In the genomic region with DNA sequence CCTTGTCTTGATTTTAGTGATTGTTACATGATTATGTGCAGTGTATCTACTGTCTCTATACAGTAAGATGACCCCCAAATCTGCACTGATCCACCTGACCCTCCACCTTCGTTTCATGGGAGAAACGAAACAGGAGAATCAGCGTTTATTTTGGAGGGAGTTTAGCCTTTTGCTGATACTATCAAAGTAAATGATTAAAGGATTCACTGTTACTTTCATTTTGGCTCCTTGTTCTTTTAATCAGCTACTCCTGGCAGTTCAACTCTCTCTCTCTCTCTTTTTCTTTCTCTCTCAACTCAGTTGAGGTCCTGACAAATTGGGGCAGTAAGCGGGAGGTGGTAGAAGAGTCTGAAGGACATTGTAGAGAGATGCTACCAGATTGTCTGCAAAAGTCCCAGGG, we compare ENCODE assay signal across 17 cellular contexts. TPM values are rescaled to one million over a fixed set of nuclear protein-coding genes. Genes with fewer than 3 reads are reported as not detected.
DNase-seq lines count a peak whose midpoint lies in the region; ATAC-seq, FAIRE-seq and TF ChIP-seq lines count a peak whose summit lies in the region.
"Had no signal": no experiment of that assay in that cellular context is flagged by ENCODE, and none has a peak within 500 bp of the region (broad histone marks: within the 10 kb centered on the region; RNA-seq: fewer than 3 reads in every experiment).

No MANE protein-coding gene starts in this region.

- no peak overlapping the region for H3K27ac Mint-ChIP-seq in osteocyte (ENCODE audit: unreplicated experiment)
- H3K27ac Mint-ChIP-seq: CD8-positive, alpha-beta memory T cell had no signal

- no peak overlapping the region for H3K4me3 Mint-ChIP-seq in osteocyte (ENCODE audit: unreplicated experiment)
- H3K4me3 Mint-ChIP-seq: CD14-positive monocyte had no signal

- H3K4me1 ChIP-seq in liver (ENCODE audit: control insufficient read depth in 4 of 4, insufficient read depth in 4 of 4, low read length in 3 of 4) (peaks cover 0 to 1% (median 0%) of the 10 kb centered on the region in 4 donors), HepG2 (ENCODE audit: insufficient read depth, low read length) (no peaks in the 10 kb centered on the region)
- H3K4me1 ChIP-seq: Caco-2, HAP-1 had no signal

- H3K27me3 Mint-ChIP-seq in osteocyte (ENCODE audit: unreplicated experiment), result peaks cover 8% of the 10 kb centered on the region

- no peak for TF ChIP-seq RAD21 in liver (IDR thresholded peaks at IDR 0.05)
- no peak for TF ChIP-seq RAD21 in HepG2 (CRISPR knock-in tag; IDR thresholded peaks at IDR 0.05)

- BruUV-seq in HepG2 (replicated peaks; lab: Mats Ljungman, UMichigan), result no TSS peak

- H3K4me3 ChIP-seq in liver (ENCODE audit: low read depth in 1 of 3, low read length in 3 of 3) (peak overlapping the region in 2 of 3 donors; percentile 25 to 32), HepG2 (replicated peaks in 1 of 3; ENCODE audit: insufficient read depth in 1 of 3, low read depth in 2 of 3, low read length in 3 of 3) (no peak overlapping the region)
- H3K4me3 ChIP-seq: HAP-1 had no signal

- no peaks in the 10 kb centered on the region for H3K36me3 Mint-ChIP-seq in osteocyte (ENCODE audit: unreplicated experiment)
- H3K36me3 Mint-ChIP-seq: CD14-positive monocyte; CD8-positive, alpha-beta memory T cell had no signal

- POLR2A ChIA-PET in HepG2 (lab: Yijun Ruan, JAX), result no interaction called here

- DNase-seq in HepG2 (ENCODE audit: low spot score), result no peak
- no peak for DNase-seq in left lobe of liver (ENCODE audit: low spot score)
- no peak for DNase-seq in GF-D8 (lab: John Stamatoyannopoulos, UW)
- DNase-seq in HTR-8/SVneo (ENCODE audit: insufficient read length, low spot score), result no peak
- DNase-seq in osteocyte (ENCODE audit: extremely low spot score, unreplicated experiment), result no peak
- DNase-seq: Caco-2; CD8-positive, alpha-beta memory T cell; DND-41; GDM1; GOT3 had no signal

- no peak for TF ChIP-seq POLR2A in HepG2 (IDR thresholded peaks at IDR 0.05; ENCODE audit: insufficient read depth in 1 of 2, low read depth in 2 of 2, low read length in 2 of 2)

- CTCF ChIA-PET in HepG2 (lab: Yijun Ruan, JAX; ENCODE audit: low intra/inter-chr PET ratio, low total read pairs), result no interaction called here

- ATAC-seq in HepG2 (no peak), left lobe of liver (peak; percentile 79)

- WGBS in liver, result 38% methylated on average over 4 of the region's 4 CpGs
- 11% methylated on average over 4 of the region's 4 CpGs for whole genome bisulfite sequencing in HepG2 (ENCODE audit: low lambda C conversion rate)

- intact Hi-C loops in HepG2 (cut with micrococcal nuclease; ENCODE audit: unreplicated experiment), result no loop called here

- H2AFZ ChIP-seq in HepG2 (ENCODE audit: low read length), result no peak overlapping the region

- H3K9ac ChIP-seq in liver (ENCODE audit: low read depth in 1 of 2, low read length in 2 of 2) (no peak overlapping the region), HepG2 (ENCODE audit: insufficient read depth, low read depth, low read length) (no peak overlapping the region)

- no peaks in the 10 kb centered on the region for H4K20me1 ChIP-seq in HepG2 (ENCODE audit: insufficient read depth, low read length)

- TF ChIP-seq CTCF in liver (IDR thresholded peaks at IDR 0.05; ENCODE audit: low read depth, low read length, missing input control) (no peak), HepG2 (CRISPR knock-in tag; IDR thresholded peaks at IDR 0.05) (no peak), osteocyte (IDR thresholded peaks at IDR 0.05) (no peak)

- H3K36me3 ChIP-seq in liver (ENCODE audit: control insufficient read depth in 4 of 4, insufficient read depth in 3 of 4, low read depth in 1 of 4, low read length in 3 of 4) (no peaks in the 10 kb centered on the region), HepG2 (replicated peaks in 1 of 2; ENCODE audit: control insufficient read depth in 1 of 2, insufficient read depth in 2 of 2, low read length in 2 of 2) (no peaks in the 10 kb centered on the region)
- H3K36me3 ChIP-seq: HAP-1 had no signal

- H3K4me1 Mint-ChIP-seq in osteocyte (ENCODE audit: unreplicated experiment), result no peaks in the 10 kb centered on the region

- H3K4me2 ChIP-seq in HepG2 (ENCODE audit: low read depth, low read length), result no peak overlapping the region

- H3K9me3 ChIP-seq in liver (ENCODE audit: control insufficient read depth in 4 of 4, low read length in 3 of 4) (no peaks in the 10 kb centered on the region), HepG2 (ENCODE audit: low read length) (peaks cover 6% of the 10 kb centered on the region; the same call in 1 of the 2 replicates)
- H3K9me3 ChIP-seq: Caco-2, HAP-1 had no signal

- H3K27ac ChIP-seq in liver (ENCODE audit: low read depth in 1 of 2, low read length in 2 of 2) (no peak overlapping the region), HepG2 (ENCODE audit: extremely low read length, insufficient read depth, low read length) (no peak overlapping the region)
- H3K27ac ChIP-seq: 22Rv1 had no signal

- H3K27me3 ChIP-seq in liver (ENCODE audit: control insufficient read depth in 4 of 4, insufficient read depth in 4 of 4, low read length in 3 of 4) (no peaks in the 10 kb centered on the region), HepG2 (ENCODE audit: control insufficient read depth in 1 of 2, insufficient read depth in 2 of 2, low read length in 2 of 2) (no peaks in the 10 kb centered on the region)

- FAIRE-seq in HepG2 (lab: Jason Lieb, UNC) (no peak), HTR-8/SVneo (lab: Jason Lieb, UNC) (no peak)
- FAIRE-seq: GM19239 had no signal

- no peaks in the 10 kb centered on the region for H3K9me3 Mint-ChIP-seq in osteocyte (ENCODE audit: unreplicated experiment)
- H3K9me3 Mint-ChIP-seq: CD8-positive, alpha-beta memory T cell had no signal

- in situ Hi-C loops in HepG2 (cut with HindIII; ENCODE audit: extremely low pct_ligation_motif_present, low pct_unique_long_range_greater_than_20kb), result no loop called here

- no peak for TF ChIP-seq EP300 in HepG2 (IDR thresholded peaks at IDR 0.05; ENCODE audit: low read depth in 2 of 2, low read length in 2 of 2)
- TF ChIP-seq EP300 in HepG2 (CRISPR knock-in tag; IDR thresholded peaks at IDR 0.05; ENCODE audit: borderline replicate concordance), result no peak

- H3K79me2 ChIP-seq in HepG2 (ENCODE audit: insufficient read depth, low read length), result no peaks in the 10 kb centered on the region

RNA-seq across cellular contexts. Expression of gene OR6K3, which starts 9.9 kb away (rescaled TPM):
- total RNA-seq in liver (under 1 TPM in 1 of 2 donors, not detected in 1; 0.19 TPM), HepG2 (2016; rRNA removed; fragmentation: Illumina TruSeq; extraction: Trizol) (not detected in 2 replicates), left lobe of liver (not detected), osteocyte (not detected in 2 replicates)
- polyA plus RNA-seq in liver (not detected), HepG2 (2011; rRNA removed) (not detected in 2 replicates)
- not detected in 2 replicates for total RNA-seq in HepG2 (2016; cell fraction: cytosol; rRNA removed; fragmentation: Illumina TruSeq; extraction: Trizol; ENCODE audit: low read depth)
- not detected in 2 replicates for total RNA-seq in HepG2 (2016; cell fraction: insoluble cytoplasmic fraction; rRNA removed; fragmentation: Illumina TruSeq; extraction: Trizol)
- total RNA-seq in HepG2 (2016; cell fraction: membrane; rRNA removed; fragmentation: Illumina TruSeq; extraction: Trizol), result not detected in 2 replicates
- not detected in 2 replicates for total RNA-seq in HepG2 (2016; cell fraction: nucleus; rRNA removed; fragmentation: Illumina TruSeq; extraction: Trizol)
- not detected in 2 replicates for polyA plus RNA-seq in HepG2 (2011; cell fraction: cytosol; rRNA removed)
- polyA plus RNA-seq in HepG2 (2011; cell fraction: nucleus; rRNA removed), result not detected in 2 replicates
- not detected in 2 replicates for polyA plus RNA-seq in HepG2 (2012)
- polyA plus RNA-seq in HepG2 (2016; cell fraction: cytosol; fragmentation: Illumina TruSeq; extraction: Trizol; ENCODE audit: low read depth), result not detected in 2 replicates
- polyA plus RNA-seq in HepG2 (2016; cell fraction: insoluble cytoplasmic fraction; fragmentation: Illumina TruSeq; extraction: Trizol; ENCODE audit: low read depth), result not detected in 2 replicates
- polyA plus RNA-seq in HepG2 (2016; cell fraction: membrane; fragmentation: Illumina TruSeq; extraction: Trizol; ENCODE audit: low read depth), result not detected in 2 replicates
- polyA plus RNA-seq in HepG2 (2016; cell fraction: nucleus; fragmentation: Illumina TruSeq; extraction: Trizol; ENCODE audit: insufficient read depth, low read depth), result not detected in 2 replicates
- not detected in 2 replicates for polyA minus RNA-seq in HepG2 (2011; rRNA and poly(A)+ RNA removed; ENCODE audit: low replicate concordance)
- not detected in 2 replicates for polyA minus RNA-seq in HepG2 (2011; cell fraction: cytosol; rRNA and poly(A)+ RNA removed)
- polyA minus RNA-seq in HepG2 (2011; cell fraction: nucleus; rRNA and poly(A)+ RNA removed), result not detected in 2 replicates
- total RNA-seq: A673; Caco-2; CD8-positive, alpha-beta memory T cell had no signal
- polyA plus RNA-seq: BJ; CD14-positive monocyte; CD8-positive, alpha-beta memory T cell had no signal

RNA-seq across cellular contexts. Expression of gene OR6K6, which starts 24.1 kb away (rescaled TPM):
- not detected for total RNA-seq in liver
- not detected for polyA plus RNA-seq in liver
- not detected in 2 replicates for total RNA-seq in HepG2 (2016; rRNA removed; fragmentation: Illumina TruSeq; extraction: Trizol)
- not detected in 2 replicates for total RNA-seq in HepG2 (2016; cell fraction: cytosol; rRNA removed; fragmentation: Illumina TruSeq; extraction: Trizol; ENCODE audit: low read depth)
- total RNA-seq in HepG2 (2016; cell fraction: insoluble cytoplasmic fraction; rRNA removed; fragmentation: Illumina TruSeq; extraction: Trizol), result not detected in 2 replicates
- not detected in 2 replicates for total RNA-seq in HepG2 (2016; cell fraction: membrane; rRNA removed; fragmentation: Illumina TruSeq; extraction: Trizol)
- total RNA-seq in HepG2 (2016; cell fraction: nucleus; rRNA removed; fragmentation: Illumina TruSeq; extraction: Trizol), result not detected in 2 replicates
- polyA plus RNA-seq in HepG2 (2011; rRNA removed), result not detected in 2 replicates
- not detected in 2 replicates for polyA plus RNA-seq in HepG2 (2011; cell fraction: cytosol; rRNA removed)
- not detected in 2 replicates for polyA plus RNA-seq in HepG2 (2011; cell fraction: nucleus; rRNA removed)
- not detected in 2 replicates for polyA plus RNA-seq in HepG2 (2012)
- not detected in 2 replicates for polyA plus RNA-seq in HepG2 (2016; cell fraction: cytosol; fragmentation: Illumina TruSeq; extraction: Trizol; ENCODE audit: low read depth)
- polyA plus RNA-seq in HepG2 (2016; cell fraction: insoluble cytoplasmic fraction; fragmentation: Illumina TruSeq; extraction: Trizol; ENCODE audit: low read depth), result not detected in 2 replicates
- not detected in 2 replicates for polyA plus RNA-seq in HepG2 (2016; cell fraction: membrane; fragmentation: Illumina TruSeq; extraction: Trizol; ENCODE audit: low read depth)
- polyA plus RNA-seq in HepG2 (2016; cell fraction: nucleus; fragmentation: Illumina TruSeq; extraction: Trizol; ENCODE audit: insufficient read depth, low read depth), result not detected in 2 replicates
- polyA minus RNA-seq in HepG2 (2011; rRNA and poly(A)+ RNA removed; ENCODE audit: low replicate concordance), result not detected in 2 replicates
- polyA minus RNA-seq in HepG2 (2011; cell fraction: cytosol; rRNA and poly(A)+ RNA removed), result not detected in 2 replicates
- not detected in 2 replicates for polyA minus RNA-seq in HepG2 (2011; cell fraction: nucleus; rRNA and poly(A)+ RNA removed)
- total RNA-seq in left lobe of liver, result not detected
- not detected in 2 replicates for total RNA-seq in osteocyte
- total RNA-seq: A673; Caco-2; CD8-positive, alpha-beta memory T cell had no signal
- polyA plus RNA-seq: BJ; CD14-positive monocyte; CD8-positive, alpha-beta memory T cell had no signal

RNA-seq across cellular contexts. Expression of gene OR6K2, which starts 30.0 kb away (rescaled TPM):
- total RNA-seq in liver, result not detected
- not detected for polyA plus RNA-seq in liver
- not detected in 2 replicates for total RNA-seq in HepG2 (2016; rRNA removed; fragmentation: Illumina TruSeq; extraction: Trizol)
- not detected in 2 replicates for total RNA-seq in HepG2 (2016; cell fraction: cytosol; rRNA removed; fragmentation: Illumina TruSeq; extraction: Trizol; ENCODE audit: low read depth)
- total RNA-seq in HepG2 (2016; cell fraction: insoluble cytoplasmic fraction; rRNA removed; fragmentation: Illumina TruSeq; extraction: Trizol), result not detected in 2 replicates
- not detected in 2 replicates for total RNA-seq in HepG2 (2016; cell fraction: membrane; rRNA removed; fragmentation: Illumina TruSeq; extraction: Trizol)
- total RNA-seq in HepG2 (2016; cell fraction: nucleus; rRNA removed; fragmentation: Illumina TruSeq; extraction: Trizol), result not detected in 2 replicates
- polyA plus RNA-seq in HepG2 (2011; rRNA removed), result not detected in 2 replicates
- polyA plus RNA-seq in HepG2 (2011; cell fraction: cytosol; rRNA removed), result not detected in 2 replicates
- not detected in 2 replicates for polyA plus RNA-seq in HepG2 (2011; cell fraction: nucleus; rRNA removed)
- polyA plus RNA-seq in HepG2 (2012), result not detected in 2 replicates
- polyA plus RNA-seq in HepG2 (2016; cell fraction: cytosol; fragmentation: Illumina TruSeq; extraction: Trizol; ENCODE audit: low read depth), result not detected in 2 replicates
- polyA plus RNA-seq in HepG2 (2016; cell fraction: insoluble cytoplasmic fraction; fragmentation: Illumina TruSeq; extraction: Trizol; ENCODE audit: low read depth), result not detected in 2 replicates
- not detected in 2 replicates for polyA plus RNA-seq in HepG2 (2016; cell fraction: membrane; fragmentation: Illumina TruSeq; extraction: Trizol; ENCODE audit: low read depth)
- polyA plus RNA-seq in HepG2 (2016; cell fraction: nucleus; fragmentation: Illumina TruSeq; extraction: Trizol; ENCODE audit: insufficient read depth, low read depth), result not detected in 2 replicates
- not detected in 2 replicates for polyA minus RNA-seq in HepG2 (2011; rRNA and poly(A)+ RNA removed; ENCODE audit: low replicate concordance)
- not detected in 2 replicates for polyA minus RNA-seq in HepG2 (2011; cell fraction: cytosol; rRNA and poly(A)+ RNA removed)
- polyA minus RNA-seq in HepG2 (2011; cell fraction: nucleus; rRNA and poly(A)+ RNA removed), result not detected in 2 replicates
- total RNA-seq in left lobe of liver, result not detected
- not detected in 2 replicates for total RNA-seq in osteocyte
- total RNA-seq: A673; Caco-2; CD8-positive, alpha-beta memory T cell had no signal
- polyA plus RNA-seq: BJ; CD14-positive monocyte; CD8-positive, alpha-beta memory T cell had no signal

RNA-seq across cellular contexts. Expression of gene OR6N1, which starts 41.5 kb away (rescaled TPM):
- total RNA-seq in liver (not detected), HepG2 (2016; rRNA removed; fragmentation: Illumina TruSeq; extraction: Trizol) (not detected in 2 replicates), left lobe of liver (not detected), osteocyte (not detected in 2 replicates)
- polyA plus RNA-seq in liver (not detected), HepG2 (2011; rRNA removed) (not detected in 2 replicates)
- not detected in 2 replicates for total RNA-seq in HepG2 (2016; cell fraction: cytosol; rRNA removed; fragmentation: Illumina TruSeq; extraction: Trizol; ENCODE audit: low read depth)
- total RNA-seq in HepG2 (2016; cell fraction: insoluble cytoplasmic fraction; rRNA removed; fragmentation: Illumina TruSeq; extraction: Trizol), result not detected in 2 replicates
- total RNA-seq in HepG2 (2016; cell fraction: membrane; rRNA removed; fragmentation: Illumina TruSeq; extraction: Trizol), result not detected in 2 replicates
- total RNA-seq in HepG2 (2016; cell fraction: nucleus; rRNA removed; fragmentation: Illumina TruSeq; extraction: Trizol), result not detected in 2 replicates
- not detected in 2 replicates for polyA plus RNA-seq in HepG2 (2011; cell fraction: cytosol; rRNA removed)
- not detected in 2 replicates for polyA plus RNA-seq in HepG2 (2011; cell fraction: nucleus; rRNA removed)
- not detected in 2 replicates for polyA plus RNA-seq in HepG2 (2012)
- not detected in 2 replicates for polyA plus RNA-seq in HepG2 (2016; cell fraction: cytosol; fragmentation: Illumina TruSeq; extraction: Trizol; ENCODE audit: low read depth)
- polyA plus RNA-seq in HepG2 (2016; cell fraction: insoluble cytoplasmic fraction; fragmentation: Illumina TruSeq; extraction: Trizol; ENCODE audit: low read depth), result not detected in 2 replicates
- polyA plus RNA-seq in HepG2 (2016; cell fraction: membrane; fragmentation: Illumina TruSeq; extraction: Trizol; ENCODE audit: low read depth), result not detected in 2 replicates
- polyA plus RNA-seq in HepG2 (2016; cell fraction: nucleus; fragmentation: Illumina TruSeq; extraction: Trizol; ENCODE audit: insufficient read depth, low read depth), result not detected in 2 replicates
- not detected in 2 replicates for polyA minus RNA-seq in HepG2 (2011; rRNA and poly(A)+ RNA removed; ENCODE audit: low replicate concordance)
- polyA minus RNA-seq in HepG2 (2011; cell fraction: cytosol; rRNA and poly(A)+ RNA removed), result not detected in 2 replicates
- not detected in 2 replicates for polyA minus RNA-seq in HepG2 (2011; cell fraction: nucleus; rRNA and poly(A)+ RNA removed)
- total RNA-seq: A673; Caco-2; CD8-positive, alpha-beta memory T cell had no signal
- polyA plus RNA-seq: BJ; CD14-positive monocyte; CD8-positive, alpha-beta memory T cell had no signal

RNA-seq across cellular contexts. Expression of gene SPTA1, which starts 43.9 kb away (rescaled TPM):
- total RNA-seq in liver (100 to 1,000 TPM in 1 of 2 donors, under 1 TPM in 1; 0.08 to 542 TPM), HepG2 (2016; rRNA removed; fragmentation: Illumina TruSeq; extraction: Trizol) (not detected in 2 replicates), left lobe of liver (0.88 TPM), osteocyte (not detected in 2 replicates)
- polyA plus RNA-seq in liver (under 1 TPM in 1 of 2 donors, not detected in 1; 0.08 TPM), HepG2 (2011; rRNA removed) (not detected in 2 replicates)
- not detected in 2 replicates for total RNA-seq in HepG2 (2016; cell fraction: cytosol; rRNA removed; fragmentation: Illumina TruSeq; extraction: Trizol; ENCODE audit: low read depth)
- total RNA-seq in HepG2 (2016; cell fraction: insoluble cytoplasmic fraction; rRNA removed; fragmentation: Illumina TruSeq; extraction: Trizol), result not detected in 2 replicates
- not detected in 2 replicates for total RNA-seq in HepG2 (2016; cell fraction: membrane; rRNA removed; fragmentation: Illumina TruSeq; extraction: Trizol)
- total RNA-seq in HepG2 (2016; cell fraction: nucleus; rRNA removed; fragmentation: Illumina TruSeq; extraction: Trizol), result not detected in 2 replicates
- not detected in 2 replicates for polyA plus RNA-seq in HepG2 (2011; cell fraction: cytosol; rRNA removed)
- polyA plus RNA-seq in HepG2 (2011; cell fraction: nucleus; rRNA removed), result not detected in 2 replicates
- polyA plus RNA-seq in HepG2 (2012), result not detected in 2 replicates
- not detected in 2 replicates for polyA plus RNA-seq in HepG2 (2016; cell fraction: cytosol; fragmentation: Illumina TruSeq; extraction: Trizol; ENCODE audit: low read depth)
- polyA plus RNA-seq in HepG2 (2016; cell fraction: insoluble cytoplasmic fraction; fragmentation: Illumina TruSeq; extraction: Trizol; ENCODE audit: low read depth), result not detected in 2 replicates
- polyA plus RNA-seq in HepG2 (2016; cell fraction: membrane; fragmentation: Illumina TruSeq; extraction: Trizol; ENCODE audit: low read depth), result not detected in 2 replicates
- polyA plus RNA-seq in HepG2 (2016; cell fraction: nucleus; fragmentation: Illumina TruSeq; extraction: Trizol; ENCODE audit: insufficient read depth, low read depth), result not detected in 2 replicates
- 0.40 TPM in 1 of 2 replicates, not detected in the other for polyA minus RNA-seq in HepG2 (2011; rRNA and poly(A)+ RNA removed; ENCODE audit: low replicate concordance)
- not detected in 2 replicates for polyA minus RNA-seq in HepG2 (2011; cell fraction: cytosol; rRNA and poly(A)+ RNA removed)
- polyA minus RNA-seq in HepG2 (2011; cell fraction: nucleus; rRNA and poly(A)+ RNA removed), result not detected in 2 replicates
- total RNA-seq: A673; Caco-2; CD8-positive, alpha-beta memory T cell had no signal
- polyA plus RNA-seq: BJ; CD8-positive, alpha-beta memory T cell had no signal

Comparison
In these comparisons a context has a peak if more than half of its experiments do, and no peak if none do; other contexts are left out.
1. H3K4me3 ChIP-seq: peak in liver (2 of 3); none in HepG2 (0 of 3).